Comparison of ENCODE assay signal across 23 cellular contexts in the genomic region with DNA sequence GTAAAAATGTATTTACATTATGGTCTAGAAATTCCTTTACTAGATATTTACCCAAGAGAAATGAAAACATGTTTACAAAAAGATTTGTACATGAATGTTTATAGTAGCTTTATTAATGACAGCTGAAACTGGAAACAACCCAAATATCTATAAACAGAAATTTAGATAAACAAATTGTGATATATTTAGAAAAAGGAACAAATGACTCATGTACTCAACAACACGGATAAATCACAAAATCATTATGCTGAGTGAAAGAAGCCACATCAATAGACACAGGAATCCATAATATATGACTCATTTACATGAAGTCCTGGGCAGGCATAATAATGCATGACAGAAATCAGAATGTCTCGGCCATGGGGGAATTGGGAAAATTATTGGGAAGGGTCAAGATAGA.
"Had no signal": no experiment of that assay in that cellular context is flagged by ENCODE, and none has a peak within 500 bp of the region (broad histone marks: within the 10 kb centered on the region; RNA-seq: fewer than 3 reads in every experiment).

No MANE protein-coding gene starts in this region.

- H3K36me3 ChIP-seq: heart left ventricle, neural progenitor cell, upper lobe of right lung, WERI-Rb-1 had no signal

- H3K4me2 ChIP-seq: neural progenitor cell had no signal

- H3K27ac ChIP-seq: heart left ventricle, neural progenitor cell, upper lobe of right lung, WERI-Rb-1 had no signal

- H3K9me3 ChIP-seq: heart left ventricle, upper lobe of right lung had no signal

- DNase-seq: activated CD4-positive, alpha-beta T cell treated with anti-CD3 and anti-CD28 coated beads, Interleukin-2, amount 50 U/mL, for 1 hour; activated CD4-positive, CD25-positive, alpha-beta regulatory T cell treated with anti-CD3 and anti-CD28 coated beads, Interleukin-2, amount 50 U/mL, for 72 hours; activated CD8-positive, alpha-beta T cell treated with anti-CD3 and anti-CD28 coated beads, Interleukin-2, amount 10 ng/mL, durations not matched to agents 7 days and 5 days; activated gamma-delta T cell treated with Interleukin-2 at 50 U/mL for 16 hours; activated T-cell treated with anti-CD3 and anti-CD28 coated beads, Interleukin-2, amount 50 U/mL, for 1 hour; anterior cingulate cortex; caudate nucleus; effector CD4-positive, alpha-beta T cell; heart left ventricle; naive thymus-derived CD4-positive, alpha-beta T cell; posterior cingulate gyrus; stimulated activated CD4-positive, alpha-beta T cell treated with anti-CD3 and anti-CD28 coated beads, Interleukin-2, amount 100 ng/mL, for 48 hours; stimulated activated CD8-positive, alpha-beta memory T cell treated with anti-CD3 and anti-CD28 coated beads, Interleukin-4, amount 100 ng/mL, for 48 hours; stimulated activated naive CD4-positive, alpha-beta T cell; T-cell; upper lobe of right lung had no signal

- H2AFZ ChIP-seq: neural progenitor cell had no signal

- H3K4me3 ChIP-seq: heart left ventricle, lung, neural progenitor cell, upper lobe of right lung had no signal

- H3K4me1 ChIP-seq: heart left ventricle, upper lobe of right lung had no signal

- H3K27me3 ChIP-seq: heart left ventricle, neural progenitor cell, upper lobe of right lung had no signal

- FAIRE-seq: keratinocyte had no signal

- H3K9ac ChIP-seq: neural progenitor cell had no signal

- ATAC-seq: activated CD8-positive, alpha-beta T cell treated with anti-CD3 and anti-CD28 coated beads, Interleukin-2, amount 10 ng/mL, durations not matched to agents 7 days and 5 days; esophagus mucosa; heart left ventricle; left lobe of liver; naive thymus-derived CD4-positive, alpha-beta T cell; sciatic nerve; T-cell; upper lobe of right lung had no signal
